Comparison of ENCODE assay signal across 15 cellular contexts in the genomic region with DNA sequence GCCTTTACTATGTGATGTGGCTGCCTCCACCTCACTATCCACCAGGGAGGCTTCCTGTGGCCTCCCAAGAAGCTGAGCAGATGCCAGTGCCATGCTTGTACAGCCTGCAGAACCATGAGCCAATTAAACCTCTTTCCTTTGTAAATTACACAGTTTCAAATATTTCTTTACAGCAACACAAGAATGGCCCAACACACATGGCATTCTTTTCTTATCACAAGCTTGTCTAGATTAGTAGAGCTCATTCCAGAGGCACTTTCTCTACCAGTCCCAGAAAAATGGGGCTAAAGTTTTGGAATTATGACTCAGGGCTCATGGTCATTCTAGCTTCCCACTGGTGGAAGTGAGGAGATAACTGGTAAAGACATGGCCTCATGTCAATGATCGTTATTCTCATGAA.
DNase-seq lines count a peak whose midpoint lies in the region; TF ChIP-seq lines count a peak whose summit lies in the region.
"Had no signal": no experiment of that assay in that cellular context is flagged by ENCODE, and none has a peak within 500 bp of the region (broad histone marks: within the 10 kb centered on the region; RNA-seq: fewer than 3 reads in every experiment).

No MANE protein-coding gene starts in this region.

- H3K4me1 ChIP-seq in trophoblast cell (ENCODE audit: control insufficient read depth in 1 of 2, insufficient read depth in 2 of 2, low read length in 2 of 2), result peaks cover 5 to 16% of the 10 kb centered on the region in 2 experiments
- H3K4me1 ChIP-seq: HAP-1 had no signal

- H3K79me1 ChIP-seq in trophoblast cell (ENCODE audit: low read length), result peaks cover 21% of the 10 kb centered on the region

- DNase-seq in amniotic epithelial cell (ENCODE audit: low read depth) (peak; percentile 65), fibroblast of pulmonary artery (ENCODE audit: low read depth) (peak; percentile 22), trophoblast cell (peak; percentile 64 to 90), HCEC 1CT (no peak), LoVo (ENCODE audit: low spot score) (no peak)
- no peak for DNase-seq in activated CD4-positive, alpha-beta T cell treated with anti-CD3 and anti-CD28 coated beads, Interleukin-2, amount 50 U/mL, for 4 hours
- no peak for DNase-seq in activated naive CD4-positive, alpha-beta T cell (lab: John Stamatoyannopoulos, UW)
- DNase-seq: C1 segment of cervical spinal cord; CD4-positive, alpha-beta memory T cell; DMS 273 treated with DMSO at 0.1 percent for 48 hours; DMS53; DMS79 treated with DMSO at 0.1 percent for 48 hours; GF-D8; GOT3 had no signal

- H3K23ac ChIP-seq in trophoblast cell (ENCODE audit: low read length), result no peak overlapping the region

- peak overlapping the region; percentile 78 for H2AK5ac ChIP-seq in trophoblast cell (ENCODE audit: low read length)

- no peaks in the 10 kb centered on the region for H3K27me3 ChIP-seq in trophoblast cell (ENCODE audit: insufficient read depth, low read length)

- H2BK5ac ChIP-seq in trophoblast cell (ENCODE audit: low read depth, low read length, poor library complexity), result peak overlapping the region; percentile 78

- peak overlapping the region; percentile 96 for H4K91ac ChIP-seq in trophoblast cell (ENCODE audit: low read depth, low read length)

- no peak overlapping the region for H4K12ac ChIP-seq in trophoblast cell (ENCODE audit: low read depth, low read length)

- H3K14ac ChIP-seq in trophoblast cell (ENCODE audit: low read length), result peak overlapping the region; percentile 89

- peak overlapping the region; percentile 56 for H4K8ac ChIP-seq in trophoblast cell (ENCODE audit: low read depth, low read length)

- peak overlapping the region; percentile 64 for H3K4ac ChIP-seq in trophoblast cell (ENCODE audit: low read depth, low read length)

- H3K9ac ChIP-seq in trophoblast cell (ENCODE audit: low read length), result no peak overlapping the region

- no peak overlapping the region for H2AFZ ChIP-seq in trophoblast cell (ENCODE audit: insufficient read depth, low read length, poor library complexity)

- peak overlapping the region; percentile 94 for H2BK12ac ChIP-seq in trophoblast cell (ENCODE audit: low read length)

- no peaks in the 10 kb centered on the region for H3K79me2 ChIP-seq in trophoblast cell (ENCODE audit: control insufficient read depth, insufficient read depth, low read length, poor library complexity)

- H3K18ac ChIP-seq in trophoblast cell (ENCODE audit: low read length), result peak overlapping the region; percentile 67

- no CpG with 5 or more reads among the region's 1 CpG for WGBS in trophoblast cell (ENCODE audit: extremely low coverage, insufficient coverage, insufficient read length)

- no peaks in the 10 kb centered on the region for H3K9me3 ChIP-seq in trophoblast cell (ENCODE audit: insufficient read depth, low read depth, low read length)
- H3K9me3 ChIP-seq: HAP-1 had no signal

- H3K4me3 ChIP-seq in fibroblast of pulmonary artery (replicated peaks; ENCODE audit: low read depth, low read length), result no peak overlapping the region
- no peak overlapping the region for H3K4me3 ChIP-seq in trophoblast cell (ENCODE audit: low read depth, low read length)
- H3K4me3 ChIP-seq: HAP-1 had no signal

- H3K36me3 ChIP-seq in trophoblast cell (ENCODE audit: control insufficient read depth in 1 of 2, insufficient read depth in 2 of 2, low read length in 2 of 2), result no peaks in the 10 kb centered on the region
- H3K36me3 ChIP-seq: HAP-1 had no signal

- TF ChIP-seq CTCF in fibroblast of pulmonary artery (IDR thresholded peaks at IDR 0.05; ENCODE audit: low read length, missing control alignments), result no peak

- peak overlapping the region; percentile 29 for H3K27ac ChIP-seq in trophoblast cell (ENCODE audit: low read depth, low read length)

- peak overlapping the region; percentile 88 for H2BK120ac ChIP-seq in trophoblast cell (ENCODE audit: insufficient read depth, low read length, poor library complexity)

- H3K4me2 ChIP-seq in trophoblast cell (ENCODE audit: low read length), result no peak overlapping the region

Comparison
In these comparisons a context has a peak if more than half of its experiments do, and no peak if none do; other contexts are left out.
1. DNase-seq: peak in amniotic epithelial cell (single experiment), fibroblast of pulmonary artery (single experiment) and trophoblast cell (2 of 2); none in activated CD4-positive, alpha-beta T cell treated with anti-CD3 and anti-CD28 coated beads, Interleukin-2, amount 50 U/mL, for 4 hours (0 of 2), HCEC 1CT (single experiment), activated naive CD4-positive, alpha-beta T cell (0 of 4) and LoVo (single experiment).